1 cellular context compared by ENCODE assay signal in the genomic region with DNA sequence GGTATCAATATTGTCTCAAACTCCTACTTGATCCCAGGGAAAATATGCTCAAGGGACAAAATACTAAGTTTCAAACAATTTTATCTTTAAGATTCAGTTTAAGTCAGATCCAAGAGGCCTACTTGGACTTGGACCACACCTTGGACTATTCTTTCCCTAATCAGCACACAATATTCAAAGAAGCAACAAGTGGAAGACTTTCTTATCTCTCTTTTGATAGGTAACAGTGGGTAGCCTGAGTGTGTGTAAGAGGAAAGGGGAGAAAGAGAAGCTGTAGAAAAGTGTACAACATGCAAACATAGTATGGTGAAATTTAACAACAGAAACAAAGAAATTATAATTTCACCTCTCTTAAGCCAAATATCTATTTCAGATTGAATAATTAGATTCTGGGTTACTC.
TF ChIP-seq lines count a peak whose summit lies in the region.

No MANE protein-coding gene starts in this region.

TF ChIP-seq in GM23338, 12 proteins besides CTCF, POLR2A, EP300 and RAD21 (continued from another document):
- TF ChIP-seq, protein P1, sequence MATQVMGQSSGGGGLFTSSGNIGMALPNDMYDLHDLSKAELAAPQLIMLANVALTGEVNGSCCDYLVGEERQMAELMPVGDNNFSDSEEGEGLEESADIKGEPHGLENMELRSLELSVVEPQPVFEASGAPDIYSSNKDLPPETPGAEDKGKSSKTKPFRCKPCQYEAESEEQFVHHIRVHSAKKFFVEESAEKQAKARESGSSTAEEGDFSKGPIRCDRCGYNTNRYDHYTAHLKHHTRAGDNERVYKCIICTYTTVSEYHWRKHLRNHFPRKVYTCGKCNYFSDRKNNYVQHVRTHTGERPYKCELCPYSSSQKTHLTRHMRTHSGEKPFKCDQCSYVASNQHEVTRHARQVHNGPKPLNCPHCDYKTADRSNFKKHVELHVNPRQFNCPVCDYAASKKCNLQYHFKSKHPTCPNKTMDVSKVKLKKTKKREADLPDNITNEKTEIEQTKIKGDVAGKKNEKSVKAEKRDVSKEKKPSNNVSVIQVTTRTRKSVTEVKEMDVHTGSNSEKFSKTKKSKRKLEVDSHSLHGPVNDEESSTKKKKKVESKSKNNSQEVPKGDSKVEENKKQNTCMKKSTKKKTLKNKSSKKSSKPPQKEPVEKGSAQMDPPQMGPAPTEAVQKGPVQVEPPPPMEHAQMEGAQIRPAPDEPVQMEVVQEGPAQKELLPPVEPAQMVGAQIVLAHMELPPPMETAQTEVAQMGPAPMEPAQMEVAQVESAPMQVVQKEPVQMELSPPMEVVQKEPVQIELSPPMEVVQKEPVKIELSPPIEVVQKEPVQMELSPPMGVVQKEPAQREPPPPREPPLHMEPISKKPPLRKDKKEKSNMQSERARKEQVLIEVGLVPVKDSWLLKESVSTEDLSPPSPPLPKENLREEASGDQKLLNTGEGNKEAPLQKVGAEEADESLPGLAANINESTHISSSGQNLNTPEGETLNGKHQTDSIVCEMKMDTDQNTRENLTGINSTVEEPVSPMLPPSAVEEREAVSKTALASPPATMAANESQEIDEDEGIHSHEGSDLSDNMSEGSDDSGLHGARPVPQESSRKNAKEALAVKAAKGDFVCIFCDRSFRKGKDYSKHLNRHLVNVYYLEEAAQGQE (IDR thresholded peaks at IDR 0.05; ENCODE audit: unreplicated experiment), result no peak
- TF ChIP-seq NANOG (IDR thresholded peaks at IDR 0.05; ENCODE audit: borderline replicate concordance), result no peak
- TF ChIP-seq, protein P2, sequence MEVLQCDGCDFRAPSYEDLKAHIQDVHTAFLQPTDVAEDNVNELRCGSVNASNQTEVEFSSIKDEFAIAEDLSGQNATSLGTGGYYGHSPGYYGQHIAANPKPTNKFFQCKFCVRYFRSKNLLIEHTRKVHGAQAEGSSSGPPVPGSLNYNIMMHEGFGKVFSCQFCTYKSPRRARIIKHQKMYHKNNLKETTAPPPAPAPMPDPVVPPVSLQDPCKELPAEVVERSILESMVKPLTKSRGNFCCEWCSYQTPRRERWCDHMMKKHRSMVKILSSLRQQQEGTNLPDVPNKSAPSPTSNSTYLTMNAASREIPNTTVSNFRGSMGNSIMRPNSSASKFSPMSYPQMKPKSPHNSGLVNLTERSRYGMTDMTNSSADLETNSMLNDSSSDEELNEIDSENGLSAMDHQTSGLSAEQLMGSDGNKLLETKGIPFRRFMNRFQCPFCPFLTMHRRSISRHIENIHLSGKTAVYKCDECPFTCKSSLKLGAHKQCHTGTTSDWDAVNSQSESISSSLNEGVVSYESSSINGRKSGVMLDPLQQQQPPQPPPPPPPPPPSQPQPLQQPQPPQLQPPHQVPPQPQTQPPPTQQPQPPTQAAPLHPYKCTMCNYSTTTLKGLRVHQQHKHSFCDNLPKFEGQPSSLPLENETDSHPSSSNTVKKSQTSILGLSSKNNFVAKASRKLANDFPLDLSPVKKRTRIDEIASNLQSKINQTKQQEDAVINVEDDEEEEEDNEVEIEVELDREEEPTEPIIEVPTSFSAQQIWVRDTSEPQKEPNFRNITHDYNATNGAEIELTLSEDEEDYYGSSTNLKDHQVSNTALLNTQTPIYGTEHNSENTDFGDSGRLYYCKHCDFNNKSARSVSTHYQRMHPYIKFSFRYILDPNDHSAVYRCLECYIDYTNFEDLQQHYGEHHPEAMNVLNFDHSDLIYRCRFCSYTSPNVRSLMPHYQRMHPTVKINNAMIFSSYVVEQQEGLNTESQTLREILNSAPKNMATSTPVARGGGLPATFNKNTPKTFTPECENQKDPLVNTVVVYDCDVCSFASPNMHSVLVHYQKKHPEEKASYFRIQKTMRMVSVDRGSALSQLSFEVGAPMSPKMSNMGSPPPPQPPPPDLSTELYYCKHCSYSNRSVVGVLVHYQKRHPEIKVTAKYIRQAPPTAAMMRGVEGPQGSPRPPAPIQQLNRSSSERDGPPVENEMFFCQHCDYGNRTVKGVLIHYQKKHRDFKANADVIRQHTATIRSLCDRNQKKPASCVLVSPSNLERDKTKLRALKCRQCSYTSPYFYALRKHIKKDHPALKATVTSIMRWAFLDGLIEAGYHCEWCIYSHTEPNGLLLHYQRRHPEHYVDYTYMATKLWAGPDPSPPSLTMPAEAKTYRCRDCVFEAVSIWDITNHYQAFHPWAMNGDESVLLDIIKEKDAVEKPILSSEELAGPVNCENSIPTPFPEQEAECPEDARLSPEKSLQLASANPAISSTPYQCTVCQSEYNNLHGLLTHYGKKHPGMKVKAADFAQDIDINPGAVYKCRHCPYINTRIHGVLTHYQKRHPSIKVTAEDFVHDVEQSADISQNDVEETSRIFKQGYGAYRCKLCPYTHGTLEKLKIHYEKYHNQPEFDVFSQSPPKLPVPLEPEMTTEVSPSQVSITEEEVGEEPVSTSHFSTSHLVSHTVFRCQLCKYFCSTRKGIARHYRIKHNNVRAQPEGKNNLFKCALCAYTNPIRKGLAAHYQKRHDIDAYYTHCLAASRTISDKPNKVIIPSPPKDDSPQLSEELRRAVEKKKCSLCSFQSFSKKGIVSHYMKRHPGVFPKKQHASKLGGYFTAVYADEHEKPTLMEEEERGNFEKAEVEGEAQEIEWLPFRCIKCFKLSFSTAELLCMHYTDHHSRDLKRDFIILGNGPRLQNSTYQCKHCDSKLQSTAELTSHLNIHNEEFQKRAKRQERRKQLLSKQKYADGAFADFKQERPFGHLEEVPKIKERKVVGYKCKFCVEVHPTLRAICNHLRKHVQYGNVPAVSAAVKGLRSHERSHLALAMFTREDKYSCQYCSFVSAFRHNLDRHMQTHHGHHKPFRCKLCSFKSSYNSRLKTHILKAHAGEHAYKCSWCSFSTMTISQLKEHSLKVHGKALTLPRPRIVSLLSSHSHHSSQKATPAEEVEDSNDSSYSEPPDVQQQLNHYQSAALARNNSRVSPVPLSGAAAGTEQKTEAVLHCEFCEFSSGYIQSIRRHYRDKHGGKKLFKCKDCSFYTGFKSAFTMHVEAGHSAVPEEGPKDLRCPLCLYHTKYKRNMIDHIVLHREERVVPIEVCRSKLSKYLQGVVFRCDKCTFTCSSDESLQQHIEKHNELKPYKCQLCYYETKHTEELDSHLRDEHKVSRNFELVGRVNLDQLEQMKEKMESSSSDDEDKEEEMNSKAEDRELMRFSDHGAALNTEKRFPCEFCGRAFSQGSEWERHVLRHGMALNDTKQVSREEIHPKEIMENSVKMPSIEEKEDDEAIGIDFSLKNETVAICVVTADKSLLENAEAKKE (CRISPR knock-in tag; IDR thresholded peaks at IDR 0.05), result no peak
- TF ChIP-seq EZH2 (IDR thresholded peaks at IDR 0.05; ENCODE audit: low read depth, unreplicated experiment), result no peak
- no peak for TF ChIP-seq JUNB (IDR thresholded peaks at IDR 0.05; ENCODE audit: unreplicated experiment)
- no peak for TF ChIP-seq EZH2phosphoT487 (IDR thresholded peaks at IDR 0.05; ENCODE audit: unreplicated experiment)
TF ChIP-seq in GM23338: peak in this region for 0.
